ENCODE assay signal across 9 cellular contexts in the genomic region with DNA sequence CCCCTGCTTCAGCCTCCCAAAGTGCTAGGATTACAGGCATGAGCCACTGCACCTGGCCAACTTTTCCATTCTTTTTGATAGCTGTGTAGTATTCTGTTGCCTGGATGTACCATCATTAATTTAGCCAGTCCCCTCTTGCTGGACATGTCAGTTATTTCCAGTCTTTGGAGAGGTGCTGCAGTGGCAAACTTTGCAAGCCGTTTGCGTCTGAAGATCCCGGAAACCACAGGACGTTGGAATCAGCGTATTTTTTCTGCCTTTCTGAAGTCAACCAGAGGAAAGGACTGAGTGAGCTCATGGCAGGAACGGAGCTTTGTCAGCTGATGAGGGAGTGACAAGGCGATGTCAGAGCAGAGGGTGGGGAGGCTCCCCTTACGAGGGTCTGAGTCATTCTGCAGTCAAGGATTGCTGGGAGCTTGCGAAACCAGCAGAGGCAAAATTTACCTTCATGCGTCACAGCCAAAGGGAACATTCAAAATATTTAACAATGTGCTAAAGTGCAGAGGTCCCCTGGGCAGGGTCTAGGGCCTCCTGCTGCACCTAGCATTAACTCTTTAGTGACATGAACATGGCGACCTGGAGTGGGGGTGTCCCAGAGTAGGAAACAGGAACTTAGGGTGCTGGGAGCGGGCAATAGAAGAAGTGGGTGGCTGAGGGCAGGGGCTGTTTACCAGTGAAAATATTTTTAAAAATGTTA. TPM values are rescaled to one million over a fixed set of nuclear protein-coding genes. Genes with fewer than 3 reads are reported as not detected.
A peak's percentile ranks its signal among the peaks of the same experiment; 100 is the strongest.
DNase-seq lines count a peak whose midpoint lies in the region; ATAC-seq and TF ChIP-seq lines count a peak whose summit lies in the region.
"Had no signal": no experiment of that assay in that cellular context is flagged by ENCODE, and none has a peak within 500 bp of the region (broad histone marks: within the 10 kb centered on the region; RNA-seq: fewer than 3 reads in every experiment).

No MANE protein-coding gene starts in this region.

- ATAC-seq in HG03175 (IDR thresholded peaks at IDR 0.05; ENCODE audit: unreplicated experiment), result no peak

- H3K9me3 ChIP-seq in BE2C, result no peaks in the 10 kb centered on the region; the same call in 1 of the 2 replicates

- in situ Hi-C loops in GM13977 (cut with MboI; ENCODE audit: low pct_unique_long_range_greater_than_20kb, low sequenced_read_pairs, unreplicated experiment), result no loop called here

- H3K4me1 ChIP-seq in BE2C, result no peaks in the 10 kb centered on the region

- peaks cover 7% of the 10 kb centered on the region; the same call in 1 of the 2 replicates for H3K27me3 ChIP-seq in BE2C

- TF ChIP-seq CTCF in fibroblast of the aortic adventitia (IDR thresholded peaks at IDR 0.05; ENCODE audit: insufficient read depth, low read length) (no peak), GM13977 (IDR thresholded peaks at IDR 0.05; ENCODE audit: extremely low read depth, insufficient read depth, missing control alignments) (no peak), BE2C (IDR thresholded peaks at IDR 0.05; ENCODE audit: low read depth, low read length) (no peak)

- peak; percentile 21 for DNase-seq in activated T-cell treated with anti-CD3 and anti-CD28 coated beads for 48 hours (ENCODE audit: low read depth)
- no peak for DNase-seq in activated T-cell treated with anti-CD3 and anti-CD28 coated beads for 4 hours
- DNase-seq in SW480 (ENCODE audit: low spot score), result peak; percentile 93
- DNase-seq in fibroblast of the aortic adventitia (ENCODE audit: low read depth), result peak; percentile 94
- DNase-seq in pons (ENCODE audit: low spot score), result peak; percentile 82
- no peak for DNase-seq in GM13977 (ENCODE audit: low spot score)
- no peak for DNase-seq in BE2C

- no peak overlapping the region for H3K4me3 ChIP-seq in fibroblast of the aortic adventitia (ENCODE audit: low read depth, low read length)
- H3K4me3 ChIP-seq in BE2C (ENCODE audit: low read depth, low read length), result no peak overlapping the region

- no peaks in the 10 kb centered on the region for H3K36me3 ChIP-seq in BE2C

RNA-seq across cellular contexts. Expression of gene C5AR1, which starts 5.6 kb away (rescaled TPM):
- 0.09 TPM in 1 of 2 replicates, not detected in the other for total RNA-seq in fibroblast of the aortic adventitia (ENCODE audit: low replicate concordance)
- polyA plus RNA-seq in BE2C (2012; ENCODE audit: insufficient read depth, insufficient read length, low read depth), result 1.1 TPM

RNA-seq across cellular contexts. Expression of gene C5AR2, which starts 16.7 kb away (rescaled TPM):
- 0.33 and 0.63 TPM in 2 replicates for total RNA-seq in fibroblast of the aortic adventitia (ENCODE audit: low replicate concordance)
- polyA plus RNA-seq in BE2C (2012; ENCODE audit: insufficient read depth, insufficient read length, low read depth), result 0.20 TPM
- total RNA-seq: activated CD8-positive, alpha-beta memory T cell treated with anti-CD3 and anti-CD28 coated beads for 36 hours had no signal

RNA-seq across cellular contexts. Expression of gene DHX34, which starts 33.8 kb away (rescaled TPM):
- total RNA-seq in fibroblast of the aortic adventitia (ENCODE audit: low replicate concordance), result 8.1 and 11.6 TPM in 2 replicates
- 31.8 TPM for polyA plus RNA-seq in BE2C (2012; ENCODE audit: insufficient read depth, insufficient read length, low read depth)

RNA-seq across cellular contexts. Expression of gene INAFM1, which starts 40.6 kb away (rescaled TPM):
- total RNA-seq in fibroblast of the aortic adventitia (ENCODE audit: low replicate concordance), result 1.6 and 2.3 TPM in 2 replicates
- 19.8 TPM for polyA plus RNA-seq in BE2C (2012; ENCODE audit: insufficient read depth, insufficient read length, low read depth)

RNA-seq across cellular contexts. Expression of gene CCDC9, which starts 58.9 kb away (rescaled TPM):
- total RNA-seq in fibroblast of the aortic adventitia (ENCODE audit: low replicate concordance), result 6.5 and 16.3 TPM in 2 replicates
- 21.8 TPM for polyA plus RNA-seq in BE2C (2012; ENCODE audit: insufficient read depth, insufficient read length, low read depth)

Comparison
In these comparisons a context has a peak if more than half of its experiments do, and no peak if none do; other contexts are left out.
1. DNase-seq: peak in activated T-cell treated with anti-CD3 and anti-CD28 coated beads for 48 hours (single experiment), SW480 (single experiment), fibroblast of the aortic adventitia (single experiment) and pons (single experiment); none in activated T-cell treated with anti-CD3 and anti-CD28 coated beads for 4 hours (single experiment), GM13977 (single experiment) and BE2C (single experiment).